ENCODE assay signal across 30 cellular contexts in the genomic region with DNA sequence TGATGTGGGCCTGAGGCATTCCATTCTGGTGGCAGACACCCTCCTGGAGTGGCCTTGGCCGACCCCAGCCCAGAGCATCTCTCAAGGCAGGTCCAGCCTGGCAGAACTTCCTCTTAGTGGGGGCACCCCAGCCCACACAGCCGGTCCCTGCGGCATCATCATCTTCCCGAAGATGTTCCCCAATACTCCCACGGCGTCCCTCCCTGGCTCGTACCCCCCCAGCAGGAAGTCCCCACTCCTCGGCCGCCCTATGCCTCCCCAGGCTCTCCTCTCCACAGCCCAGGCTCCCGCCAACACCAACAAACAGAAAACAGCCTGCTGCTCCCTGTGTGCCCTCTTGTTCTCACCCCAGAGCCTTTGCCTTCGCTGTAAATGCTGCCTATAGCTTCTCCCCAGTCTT.
DNase-seq lines count a peak whose midpoint lies in the region; ATAC-seq and TF ChIP-seq lines count a peak whose summit lies in the region.
"Had no signal": no experiment of that assay in that cellular context is flagged by ENCODE, and none has a peak within 500 bp of the region (broad histone marks: within the 10 kb centered on the region; RNA-seq: fewer than 3 reads in every experiment).

No MANE protein-coding gene starts in this region.

- H3K4me2 ChIP-seq in neuronal stem cell (ENCODE audit: insufficient read depth, low read length, poor library complexity, severe bottlenecking): no peak overlapping the region
- H3K4me2 ChIP-seq: A549 had no signal

- intact Hi-C loops in right cardiac atrium (cut with DNase I): no loop called here
- intact Hi-C loops in Right ventricle myocardium superior (cut with DNase I): no loop called here
- intact Hi-C loops in aorta (cut with DNase I): no loop called here

- 31% methylated on average over 11 of the region's 11 CpGs for WGBS in right cardiac atrium
- WGBS in endodermal cell (ENCODE audit: insufficient coverage in 1 of 2, insufficient read length in 1 of 2), 2 experiments: 85 to 88% methylated on average over 11 of the region's 11 CpGs
- no CpG with 5 or more reads among the region's 11 CpGs for WGBS in neuronal stem cell (ENCODE audit: extremely low coverage in 2 of 2, insufficient read length in 2 of 2, insufficient replicate concordance in 1 of 2), 2 donors
- WGBS in aorta, 2 donors: 30 to 34% methylated on average over 11 of the region's 11 CpGs

- no peak overlapping the region for H3K14ac ChIP-seq in neuronal stem cell (ENCODE audit: low read length)

- no peak overlapping the region for H2BK12ac ChIP-seq in neuronal stem cell (ENCODE audit: low read length)

- H4K91ac ChIP-seq in neuronal stem cell (ENCODE audit: low read depth, low read length, poor library complexity): peak overlapping the region; percentile 8

- H3K9me3 ChIP-seq in right cardiac atrium (ENCODE audit: control insufficient read depth, low read length): no peaks in the 10 kb centered on the region
- H3K9me3 ChIP-seq in endodermal cell (ENCODE audit: control insufficient read depth, low read length): no peaks in the 10 kb centered on the region
- H3K9me3 ChIP-seq in neuronal stem cell (replicated peaks in 1 of 2; ENCODE audit: control insufficient read depth in 2 of 2, insufficient read depth in 1 of 2, low read depth in 1 of 2, low read length in 2 of 2): no peaks in the 10 kb centered on the region
- no peaks in the 10 kb centered on the region for H3K9me3 ChIP-seq in aorta (ENCODE audit: control insufficient read depth, low read length)
- H3K9me3 ChIP-seq: A549, gastrocnemius medialis, Peyer's patch, right atrium auricular region, suprapubic skin had no signal

- no peaks in the 10 kb centered on the region for H3K79me1 ChIP-seq in neuronal stem cell (ENCODE audit: low read depth, low read length)

- no peak overlapping the region for H4K8ac ChIP-seq in neuronal stem cell (ENCODE audit: low read depth, low read length)

- no peak overlapping the region for H3K4me3 Mint-ChIP-seq in endodermal cell
- H3K4me3 Mint-ChIP-seq: activated CD4-positive, alpha-beta memory T cell treated with anti-CD3 and anti-CD28 coated beads for 36 hours; activated naive CD4-positive, alpha-beta T cell treated with anti-CD3 and anti-CD28 coated beads, Interleukin-2, amount 10 ng/mL, durations not matched to agents 7 days and 5 days; activated T-helper 1 cell treated with anti-CD3 and anti-CD28 coated beads, Interleukin-12 subunit alpha, Interleukin-12 subunit beta, Interleukin-2, Interleukin-4 antibody, amounts not matched to agents 30 ng/mL and 10 ng/mL and 1 ng/mL, durations not matched to agents 14 hours and 24 hours and 36 hours; B cell; CD8-positive, alpha-beta memory T cell; immature natural killer cell had no signal

- peak overlapping the region; percentile 51 for H3K27ac ChIP-seq in right cardiac atrium (ENCODE audit: low read length)
- no peak overlapping the region for H3K27ac ChIP-seq in endodermal cell (ENCODE audit: low read depth, low read length)
- H3K27ac ChIP-seq in neuronal stem cell (replicated peaks; ENCODE audit: low read length): no peak overlapping the region
- no peak overlapping the region for H3K27ac ChIP-seq in aorta (ENCODE audit: low read depth in 1 of 2, low read length in 2 of 2)
- H3K27ac ChIP-seq: A549, gastrocnemius medialis, Peyer's patch, suprapubic skin had no signal

- H3K18ac ChIP-seq in neuronal stem cell (ENCODE audit: low read length): peak overlapping the region; percentile 52

- H3K36me3 Mint-ChIP-seq in endodermal cell (ENCODE audit: low read depth): no peaks in the 10 kb centered on the region
- H3K36me3 Mint-ChIP-seq: activated CD4-positive, alpha-beta memory T cell treated with anti-CD3 and anti-CD28 coated beads for 36 hours; activated naive CD4-positive, alpha-beta T cell treated with anti-CD3 and anti-CD28 coated beads, Interleukin-2, amount 10 ng/mL, durations not matched to agents 7 days and 5 days; CD8-positive, alpha-beta memory T cell; immature natural killer cell had no signal

- no peaks in the 10 kb centered on the region for H3K27me3 Mint-ChIP-seq in endodermal cell (ENCODE audit: insufficient read depth)
- H3K27me3 Mint-ChIP-seq: activated CD4-positive, alpha-beta memory T cell treated with anti-CD3 and anti-CD28 coated beads for 36 hours; B cell; CD8-positive, alpha-beta memory T cell had no signal

- ATAC-seq in right cardiac atrium (peak; percentile 15 to 46), Right ventricle myocardium superior (ENCODE audit: poor library complexity) (no peak), aorta (ENCODE audit: low FRiP score) (peak; percentile 45), left lobe of liver (no peak), GM21423 (IDR thresholded peaks at IDR 0.05; ENCODE audit: unreplicated experiment) (no peak)
- ATAC-seq: activated CD4-positive, CD25-positive, alpha-beta regulatory T cell treated with anti-CD3 and anti-CD28 coated beads, Interleukin-2, amount 50 U/mL, for 24 hours; gastrocnemius medialis; left ventricle myocardium superior had no signal

- peaks cover 64% of the 10 kb centered on the region for H3K4me1 Mint-ChIP-seq in endodermal cell
- H3K4me1 Mint-ChIP-seq: B cell had no signal

- no peaks in the 10 kb centered on the region for H3K9me3 Mint-ChIP-seq in endodermal cell
- H3K9me3 Mint-ChIP-seq: activated CD4-positive, alpha-beta memory T cell treated with anti-CD3 and anti-CD28 coated beads for 36 hours; activated naive CD4-positive, alpha-beta T cell treated with anti-CD3 and anti-CD28 coated beads, Interleukin-2, amount 10 ng/mL, durations not matched to agents 7 days and 5 days; activated T-helper 1 cell treated with anti-CD3 and anti-CD28 coated beads, Interleukin-12 subunit alpha, Interleukin-12 subunit beta, Interleukin-2, Interleukin-4 antibody, amounts not matched to agents 30 ng/mL and 10 ng/mL and 1 ng/mL, durations not matched to agents 14 hours and 24 hours and 36 hours; CD8-positive, alpha-beta memory T cell; immature natural killer cell had no signal

- H3K36me3 ChIP-seq in endodermal cell (ENCODE audit: control insufficient read depth, insufficient read depth, low read length): no peaks in the 10 kb centered on the region
- no peaks in the 10 kb centered on the region for H3K36me3 ChIP-seq in neuronal stem cell (replicated peaks in 1 of 2; ENCODE audit: control insufficient read depth in 2 of 2, insufficient read depth in 2 of 2, low read length in 2 of 2)
- no peaks in the 10 kb centered on the region for H3K36me3 ChIP-seq in aorta (ENCODE audit: control insufficient read depth in 1 of 2, insufficient read depth in 2 of 2, low read length in 1 of 2)
- H3K36me3 ChIP-seq: gastrocnemius medialis, Peyer's patch, right atrium auricular region, suprapubic skin had no signal

- H2BK5ac ChIP-seq in neuronal stem cell (ENCODE audit: low read length): no peak overlapping the region

- H3K23ac ChIP-seq in neuronal stem cell (ENCODE audit: low read depth, low read length, poor library complexity): no peak overlapping the region

- no peak overlapping the region for H3K4ac ChIP-seq in neuronal stem cell (ENCODE audit: low read length)

- no peaks in the 10 kb centered on the region for H3K27me3 ChIP-seq in right cardiac atrium (ENCODE audit: control insufficient read depth, insufficient read depth)
- no peaks in the 10 kb centered on the region for H3K27me3 ChIP-seq in endodermal cell (ENCODE audit: control insufficient read depth, insufficient read depth, low read length, poor library complexity, severe bottlenecking)
- peaks cover 0 to 3% (median 0%) of the 10 kb centered on the region in 3 experiments for H3K27me3 ChIP-seq in neuronal stem cell (ENCODE audit: control insufficient read depth in 3 of 3, insufficient read depth in 3 of 3, low read depth in 1 of 3, low read length in 3 of 3)
- H3K27me3 ChIP-seq in aorta (ENCODE audit: control insufficient read depth in 1 of 2, insufficient read depth in 2 of 2, low read length in 1 of 2): no peaks in the 10 kb centered on the region
- H3K27me3 ChIP-seq: gastrocnemius medialis, Peyer's patch, right atrium auricular region, suprapubic skin had no signal

- no peak for TF ChIP-seq CTCF in endodermal cell (conservative IDR thresholded peaks at IDR 0.05)

- peak overlapping the region; percentile 73 for H2AK5ac ChIP-seq in neuronal stem cell (ENCODE audit: low read depth, low read length)

- H3K27ac Mint-ChIP-seq in endodermal cell: peak overlapping the region; percentile 26
- H3K27ac Mint-ChIP-seq: activated CD4-positive, alpha-beta memory T cell treated with anti-CD3 and anti-CD28 coated beads for 36 hours; activated T-helper 1 cell treated with anti-CD3 and anti-CD28 coated beads, Interleukin-12 subunit alpha, Interleukin-12 subunit beta, Interleukin-2, Interleukin-4 antibody, amounts not matched to agents 30 ng/mL and 10 ng/mL and 1 ng/mL, durations not matched to agents 14 hours and 24 hours and 36 hours; B cell; immature natural killer cell had no signal

- DNase-seq in right cardiac atrium (peak in 2 of 3 donors; percentile 75), Right ventricle myocardium superior (no peak), endodermal cell (peak; percentile 62), neuronal stem cell (ENCODE audit: low spot score) (no peak), aorta (no peak), left lobe of liver (ENCODE audit: low spot score) (no peak)
- no peak for DNase-seq in activated CD4-positive, alpha-beta T cell treated with anti-CD3 and anti-CD28 coated beads for 48 hours
- DNase-seq: activated CD4-positive, alpha-beta memory T cell treated with anti-CD3 and anti-CD28 coated beads for 36 hours; activated CD8-positive, alpha-beta memory T cell treated with anti-CD3 and anti-CD28 coated beads, Interleukin-2, amount 50 U/mL, for 4 hours; activated naive CD4-positive, alpha-beta T cell treated with anti-CD3 and anti-CD28 coated beads, Interleukin-2, amount 10 ng/mL, durations not matched to agents 7 days and 5 days; CD8-positive, alpha-beta memory T cell; gastrocnemius medialis; GOT3; hypothalamus; immature natural killer cell; IMR-90; left ventricle myocardium superior; NCI-H1105 treated with DMSO at 0.1 percent for 48 hours; NCI-H2081 treated with DMSO at 0.1 percent for 48 hours; NCI-H226; NCI-H69; stimulated activated CD4-positive, alpha-beta T cell treated with anti-CD3 and anti-CD28 coated beads, Interleukin-2, amount 100 ng/mL, for 48 hours had no signal

- peak overlapping the region; percentile 87 for H2BK15ac ChIP-seq in neuronal stem cell (ENCODE audit: low read length)

- H3K9ac ChIP-seq in endodermal cell (ENCODE audit: extremely low read depth, low read length, poor library complexity, severe bottlenecking) (no peak overlapping the region), neuronal stem cell (ENCODE audit: low read depth, low read length, poor library complexity) (no peak overlapping the region)

- H3K4me1 ChIP-seq in right cardiac atrium (ENCODE audit: control insufficient read depth, insufficient read depth, low read length): peaks cover 29% of the 10 kb centered on the region
- peaks cover 31% of the 10 kb centered on the region for H3K4me1 ChIP-seq in endodermal cell (ENCODE audit: control insufficient read depth, insufficient read depth, low read length)
- peaks cover 21 to 51% of the 10 kb centered on the region in 2 donors for H3K4me1 ChIP-seq in neuronal stem cell (ENCODE audit: control insufficient read depth in 2 of 2, insufficient read depth in 1 of 2, low read depth in 1 of 2, low read length in 2 of 2)
- H3K4me1 ChIP-seq in aorta (ENCODE audit: control insufficient read depth in 1 of 2, insufficient read depth in 2 of 2, low read length in 2 of 2): no peaks in the 10 kb centered on the region
- H3K4me1 ChIP-seq: A549, gastrocnemius medialis, Peyer's patch, suprapubic skin had no signal

- H3K4me3 ChIP-seq in right cardiac atrium (ENCODE audit: low read length) (no peak overlapping the region), endodermal cell (ENCODE audit: low read length) (no peak overlapping the region), neuronal stem cell (ENCODE audit: low read length in 2 of 2) (no peak overlapping the region), aorta (ENCODE audit: low read length in 2 of 2) (no peak overlapping the region)
- H3K4me3 ChIP-seq: A549, gastrocnemius medialis, Peyer's patch, right atrium auricular region, suprapubic skin had no signal

- H2AFZ ChIP-seq in neuronal stem cell (ENCODE audit: low read length): peak overlapping the region; percentile 77

- no peak overlapping the region for H2BK120ac ChIP-seq in neuronal stem cell (ENCODE audit: low read depth, low read length)

Comparison
In these comparisons a context has a peak if more than half of its experiments do, and no peak if none do; other contexts are left out.
1. ATAC-seq: peak in right cardiac atrium (2 of 2) and aorta (single experiment); none in Right ventricle myocardium superior (single experiment), left lobe of liver (single experiment) and GM21423 (single experiment).
2. DNase-seq: peak in right cardiac atrium (2 of 3) and endodermal cell (single experiment); none in Right ventricle myocardium superior (single experiment), neuronal stem cell (single experiment), aorta (0 of 2), left lobe of liver (single experiment) and activated CD4-positive, alpha-beta T cell treated with anti-CD3 and anti-CD28 coated beads for 48 hours (single experiment).